8 cellular contexts compared by ENCODE assay signal in genomic region chr2:48469731-48470130, GRCh38.
"Had no signal": no experiment of that assay in that cellular context is flagged by ENCODE, and none has a peak within 500 bp of the region (broad histone marks: within the 10 kb centered on the region; RNA-seq: fewer than 3 reads in every experiment).

No MANE protein-coding gene starts in this region.

- DNase-seq: H9, HCEC 1CT, IMR-90 had no signal

- FAIRE-seq: H1, H54, HTR-8/SVneo, K562 had no signal

- ATAC-seq: GM23338, K562 had no signal

- H3K9me3 Mint-ChIP-seq: GM23338, H9 had no signal

- H3K4me3 ChIP-seq: GM23338, K562 had no signal

- H3K27ac Mint-ChIP-seq: GM23338 had no signal

- H3K4me3 Mint-ChIP-seq: GM23338, H9 had no signal
